8 cellular contexts compared by ENCODE assay signal in genomic region chr6:157841211-157841840, GRCh38. TPM values are rescaled to one million over a fixed set of nuclear protein-coding genes. Genes with fewer than 3 reads are reported as not detected.
DNase-seq lines count a peak whose midpoint lies in the region; ATAC-seq, FAIRE-seq and TF ChIP-seq lines count a peak whose summit lies in the region.

No MANE protein-coding gene starts in this region.

- no peak for TF ChIP-seq CTCF in epithelial cell of esophagus (IDR thresholded peaks at IDR 0.05; ENCODE audit: insufficient read depth, low read depth, low read length, missing control alignments)

- peak; percentile 77 for ATAC-seq in GM21515 (IDR thresholded peaks at IDR 0.05; ENCODE audit: unreplicated experiment)
- ATAC-seq in HG03565 (IDR thresholded peaks at IDR 0.05; ENCODE audit: unreplicated experiment), result peak; percentile 82

- DNase-seq in GM12891 (ENCODE audit: insufficient read length, low spot score) (no peak), epithelial cell of esophagus (ENCODE audit: low read depth) (peak; percentile 90), putamen (ENCODE audit: low spot score) (no peak), DMS153 treated with DMSO at 0.1 percent for 48 hours (lab: John Stamatoyannopoulos, UW; ENCODE audit: unreplicated experiment) (no peak), NCI-H2196 treated with DMSO at 0.1 percent for 48 hours (lab: John Stamatoyannopoulos, UW; ENCODE audit: unreplicated experiment) (no peak)
- DNase-seq in activated CD4-positive, alpha-beta T cell treated with anti-CD3 and anti-CD28 coated beads, Interleukin-2, amount 50 U/mL, for 48 hours, result no peak

- H3K4me3 ChIP-seq in epithelial cell of esophagus (ENCODE audit: low read length), result no peak overlapping the region

- no peak for TF ChIP-seq POLR2A in GM12891 (IDR thresholded peaks at IDR 0.05; ENCODE audit: low read depth, low read length)

- FAIRE-seq in GM12891 (lab: Jason Lieb, UNC), result peak; percentile 88

TF ChIP-seq in GM12891, 5 proteins besides CTCF, POLR2A, EP300 and RAD21:
- TF ChIP-seq TAF1 (IDR thresholded peaks at IDR 0.05; ENCODE audit: low read depth, low read length) (no peak), POU2F2 (IDR thresholded peaks at IDR 0.05; ENCODE audit: low read depth, low read length) (no peak), POLR2AphosphoS5 (IDR thresholded peaks at IDR 0.05; ENCODE audit: low read depth, low read length) (no peak), PAX5 (IDR thresholded peaks at IDR 0.05; ENCODE audit: insufficient read depth, low read length, severe bottlenecking) (no peak), SPI1 (IDR thresholded peaks at IDR 0.05; ENCODE audit: low read depth, low read length) (peak; percentile 81)
TF ChIP-seq in GM12891: peak in this region for 1.

RNA-seq across cellular contexts. Expression of gene SNX9, which starts 18.3 kb away (rescaled TPM):
- 1.6 TPM for polyA plus RNA-seq in GM12891 (2012; ENCODE audit: low read depth, missing spikeins)
